Comparison of ENCODE assay signal across 9 cellular contexts in genomic region chr17:21287703-21288449, GRCh38. TPM values are rescaled to one million over a fixed set of nuclear protein-coding genes. Genes with fewer than 3 reads are reported as not detected.
DNase-seq lines count a peak whose midpoint lies in the region; ATAC-seq and TF ChIP-seq lines count a peak whose summit lies in the region.
"Had no signal": no experiment of that assay in that cellular context is flagged by ENCODE, and none has a peak within 500 bp of the region (broad histone marks: within the 10 kb centered on the region; RNA-seq: fewer than 3 reads in every experiment).

No MANE protein-coding gene starts in this region.

- no peak for TF ChIP-seq CTCF in smooth muscle cell (IDR thresholded peaks at IDR 0.05; ENCODE audit: borderline replicate concordance, insufficient read depth, poor library complexity, severe bottlenecking)

- peak overlapping the region; percentile 84 to 99 (median 92) for H3K4me3 ChIP-seq in BLaER1 treated with 17β-estradiol and CSF1 and Interleukin-3, amounts not matched to agents 10 nM and 100 nM
- H3K4me3 ChIP-seq in right cardiac atrium (ENCODE audit: low read length) (no peak overlapping the region), smooth muscle cell (peak overlapping the region; percentile 12)
- H3K4me3 ChIP-seq: cardiac muscle cell had no signal

- H3K27ac ChIP-seq in BLaER1 treated with 17β-estradiol and CSF1 and Interleukin-3, amounts not matched to agents 10 nM and 100 nM, result peak overlapping the region; percentile 84 to 99 (median 95)
- H3K27ac ChIP-seq in adipose tissue (ENCODE audit: low read depth, low read length) (peak overlapping the region; percentile 82), right cardiac atrium (ENCODE audit: low read length) (peak overlapping the region; percentile 91), smooth muscle cell (ENCODE audit: low read depth) (peak overlapping the region; percentile 95)
- H3K27ac ChIP-seq: cardiac muscle cell had no signal

- WGBS in adipose tissue, 3 donors, result 3 to 5% (median 4%) methylated on average over 18 of the region's 18 CpGs
- 3% methylated on average over 18 of the region's 18 CpGs for WGBS in right cardiac atrium
- WGBS in smooth muscle cell (ENCODE audit: low lambda C conversion rate), result 27% methylated on average over 18 of the region's 18 CpGs

- H2AFZ ChIP-seq in smooth muscle cell (ENCODE audit: low read depth), result no peak overlapping the region

- peak overlapping the region; percentile 95 to 100 (median 100) for H3K4me2 ChIP-seq in BLaER1 treated with 17β-estradiol and CSF1 and Interleukin-3, amounts not matched to agents 10 nM and 100 nM
- peak overlapping the region; percentile 97 for H3K4me2 ChIP-seq in smooth muscle cell

- peaks cover 52 to 76% (median 71%) of the 10 kb centered on the region in 10 experiments for H3K4me1 ChIP-seq in BLaER1 treated with 17β-estradiol and CSF1 and Interleukin-3, amounts not matched to agents 10 nM and 100 nM
- H3K4me1 ChIP-seq in right cardiac atrium (ENCODE audit: control insufficient read depth, insufficient read depth, low read length) (peaks cover 11% of the 10 kb centered on the region), smooth muscle cell (ENCODE audit: low read depth) (peaks cover 23% of the 10 kb centered on the region)

- no peaks in the 10 kb centered on the region for H3K9me3 ChIP-seq in BLaER1 treated with 17β-estradiol and CSF1 and Interleukin-3, amounts not matched to agents 10 nM and 100 nM (replicated peaks in 1 of 11)
- H3K9me3 ChIP-seq in right cardiac atrium (ENCODE audit: control insufficient read depth, low read length) (no peaks in the 10 kb centered on the region), smooth muscle cell (replicated peaks; ENCODE audit: low read depth) (no peaks in the 10 kb centered on the region)

- H3K27me3 ChIP-seq in BLaER1 treated with 17β-estradiol and CSF1 and Interleukin-3, amounts not matched to agents 10 nM and 100 nM, result peaks cover 9 to 12% (median 11%) of the 10 kb centered on the region in 11 experiments; a peak in 20 of 22 replicates
- H3K27me3 ChIP-seq in right cardiac atrium (ENCODE audit: control insufficient read depth, insufficient read depth) (no peaks in the 10 kb centered on the region), smooth muscle cell (ENCODE audit: low read depth) (no peaks in the 10 kb centered on the region)

- DNase-seq in HuH-7.5 (ENCODE audit: low spot score) (peak; percentile 38), T follicular helper cell (ENCODE audit: low read depth) (peak; percentile 94), right cardiac atrium (peak; percentile 97 to 98 (median 98)), smooth muscle cell (lab: John Stamatoyannopoulos, UW; ENCODE audit: unreplicated experiment) (peak; percentile 80)

- H3K9ac ChIP-seq in BLaER1 treated with 17β-estradiol and CSF1 and Interleukin-3, amounts not matched to agents 10 nM and 100 nM, result peak overlapping the region; percentile 79 to 95 (median 86)
- peak overlapping the region; percentile 84 for H3K9ac ChIP-seq in smooth muscle cell (ENCODE audit: low read depth)

- H3K36me3 ChIP-seq in BLaER1 treated with 17β-estradiol and CSF1 and Interleukin-3, amounts not matched to agents 10 nM and 100 nM, result peaks cover 10 to 33% (median 20%) of the 10 kb centered on the region in 11 experiments; a peak in 20 of 22 replicates
- no peaks in the 10 kb centered on the region for H3K36me3 ChIP-seq in smooth muscle cell (ENCODE audit: low read depth)
- H3K36me3 ChIP-seq: cardiac muscle cell had no signal

- peaks cover 67% of the 10 kb centered on the region for H3K79me2 ChIP-seq in smooth muscle cell (ENCODE audit: low read depth)

- intact Hi-C loops in right cardiac atrium (cut with DNase I), result loop anchor here (10.0 kb wide), 2 partner anchors 163 to 227 kb away; partner anchors contain the start of gene DHRS7B (in 4 of the 4)

- peaks cover 61 to 91% (median 78%) of the 10 kb centered on the region in 11 experiments for H4K20me1 ChIP-seq in BLaER1 treated with 17β-estradiol and CSF1 and Interleukin-3, amounts not matched to agents 10 nM and 100 nM
- peaks cover 77% of the 10 kb centered on the region for H4K20me1 ChIP-seq in smooth muscle cell (ENCODE audit: low read depth)

- no peaks in the 10 kb centered on the region for H3F3A ChIP-seq in smooth muscle cell (ENCODE audit: low read depth)

- ATAC-seq in GM19455 (IDR thresholded peaks at IDR 0.05; ENCODE audit: unreplicated experiment), result peak; percentile 25
- ATAC-seq in right cardiac atrium, result peak; percentile 64 to 71
- ATAC-seq in GM21526 (IDR thresholded peaks at IDR 0.05; ENCODE audit: low FRiP score, unreplicated experiment), result no peak

RNA-seq across cellular contexts. Expression of gene MAP2K3, which starts 3.4 kb away (rescaled TPM):
- 100 to 1,000 TPM in 1 of 3 donors, 10 to 100 TPM in 2; 16.2 to 102 (median 32.1) TPM for polyA plus RNA-seq in adipose tissue
- 10 to 100 TPM; 29.6 to 61.2 (median 41.1) TPM for total RNA-seq in right cardiac atrium
- 36.8 TPM for polyA plus RNA-seq in right cardiac atrium
- 14.2 and 14.8 TPM in 2 replicates for total RNA-seq in smooth muscle cell
- 53.8 and 58.4 TPM in 2 replicates for polyA plus RNA-seq in smooth muscle cell

RNA-seq across cellular contexts. Expression of gene NATD1, which starts 34.7 kb away (rescaled TPM):
- polyA plus RNA-seq in adipose tissue (10 to 100 TPM in 1 of 3 donors, 1 to 10 TPM in 2; 5.2 to 12.8 (median 7.3) TPM), right cardiac atrium (10.9 TPM), smooth muscle cell (2.7 and 4.3 TPM in 2 replicates)
- total RNA-seq in right cardiac atrium (10 to 100 TPM in 3 of 4 donors, 1 to 10 TPM in 1; 8.1 to 15.7 (median 12.1) TPM), smooth muscle cell (2.2 and 3.4 TPM in 2 replicates)

Comparison
In these comparisons a context has a peak if more than half of its experiments do, and no peak if none do; other contexts are left out.
1. DNase-seq: peak in every context shown above with its lines; median percentile 98 in right cardiac atrium; 94 in T follicular helper cell; 80 in smooth muscle cell; 38 in HuH-7.5.